Comparison of ENCODE assay signal across 1 cellular context in the genomic region with DNA sequence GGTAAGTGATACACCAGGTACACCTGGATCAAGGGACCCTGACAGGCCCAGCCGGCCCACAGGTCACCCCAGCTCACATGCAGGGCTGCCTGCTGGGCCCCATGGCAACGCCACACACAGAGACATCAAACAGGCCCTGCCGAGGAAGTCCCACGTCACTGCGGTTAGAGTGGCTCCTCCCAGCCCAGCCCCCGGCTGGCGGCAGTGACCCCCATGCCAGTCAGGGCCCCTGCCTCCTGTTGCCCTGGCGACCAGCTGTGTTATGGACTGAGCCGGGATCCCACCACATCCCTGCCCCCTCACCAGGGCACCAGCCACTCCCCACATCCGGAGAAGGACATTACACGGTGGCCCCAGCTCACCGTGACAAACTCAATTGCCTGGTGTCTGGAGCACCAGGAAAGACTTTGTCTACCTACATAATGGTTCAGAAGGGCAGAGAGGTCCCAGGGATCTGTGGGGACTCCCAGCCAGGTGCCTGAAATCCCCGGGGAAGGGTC.
TF ChIP-seq lines count a peak whose summit lies in the region.

No MANE protein-coding gene starts in this region.

TF ChIP-seq in IMR-90, 13 proteins besides CTCF, POLR2A, EP300 and RAD21 (continued from another document):
- TF ChIP-seq, protein P1, sequence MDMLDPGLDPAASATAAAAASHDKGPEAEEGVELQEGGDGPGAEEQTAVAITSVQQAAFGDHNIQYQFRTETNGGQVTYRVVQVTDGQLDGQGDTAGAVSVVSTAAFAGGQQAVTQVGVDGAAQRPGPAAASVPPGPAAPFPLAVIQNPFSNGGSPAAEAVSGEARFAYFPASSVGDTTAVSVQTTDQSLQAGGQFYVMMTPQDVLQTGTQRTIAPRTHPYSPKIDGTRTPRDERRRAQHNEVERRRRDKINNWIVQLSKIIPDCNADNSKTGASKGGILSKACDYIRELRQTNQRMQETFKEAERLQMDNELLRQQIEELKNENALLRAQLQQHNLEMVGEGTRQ (IDR thresholded peaks at IDR 0.05; ENCODE audit: low read depth, low read length), result peak; percentile 19; the same call in 1 of the 2 replicates
- TF ChIP-seq RCOR1 (IDR thresholded peaks at IDR 0.05; ENCODE audit: insufficient replicate concordance, low read length) (peak; percentile 29), RFX5 (IDR thresholded peaks at IDR 0.05; ENCODE audit: low read depth, low read length) (no peak), SMC3 (IDR thresholded peaks at IDR 0.05; ENCODE audit: low read depth, low read length) (no peak), CHD1 (IDR thresholded peaks at IDR 0.05; ENCODE audit: low read depth, low read length) (no peak)
TF ChIP-seq in IMR-90: peak in this region for 6.
